1 cellular context compared by ENCODE assay signal in the genomic region with DNA sequence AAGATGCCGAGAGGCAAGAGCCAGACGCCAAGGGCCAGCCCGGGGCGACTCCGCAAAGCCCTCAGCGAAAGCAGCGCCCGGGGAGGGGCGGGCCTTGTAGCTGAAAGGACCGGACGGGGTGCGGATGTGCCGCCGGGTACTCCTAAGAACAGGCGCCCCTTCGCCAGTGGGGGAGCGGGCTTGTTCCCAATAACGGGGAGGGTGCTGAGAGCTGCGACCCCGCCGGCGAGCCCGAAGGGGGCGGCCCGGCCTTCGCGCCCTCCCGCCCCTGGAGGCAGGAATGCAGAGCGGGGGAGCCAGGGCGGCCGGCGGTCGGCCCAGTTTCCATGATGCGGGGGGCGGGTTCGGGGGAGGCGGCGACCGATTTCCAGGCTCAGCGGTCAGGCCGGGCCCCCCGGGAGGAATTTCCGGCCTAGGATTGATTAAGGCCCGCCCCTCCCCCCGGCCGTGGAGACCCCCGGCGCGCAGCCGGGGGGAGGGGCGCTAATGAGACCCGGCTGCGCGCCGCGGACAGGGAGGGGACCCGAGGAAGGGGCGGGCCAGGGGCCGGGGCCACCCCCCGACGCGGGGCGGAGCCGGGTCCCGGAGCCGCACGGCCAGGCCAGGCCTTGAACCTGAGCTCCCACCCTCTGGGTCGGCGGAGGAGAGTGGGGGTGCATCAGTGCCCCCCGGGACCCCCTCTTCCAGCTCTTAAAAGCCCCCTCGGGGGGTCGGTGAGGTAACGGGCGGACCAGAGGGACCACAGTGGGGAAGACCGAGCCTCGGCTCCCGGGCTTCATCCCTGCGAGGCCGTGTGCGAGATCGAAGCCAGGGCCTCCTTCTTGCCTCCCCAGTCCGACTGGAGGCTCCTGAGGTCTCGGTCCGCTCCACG.
TF ChIP-seq lines count a peak whose summit lies in the region.

No MANE protein-coding gene starts in this region.

TF ChIP-seq in IMR-90, 13 proteins besides CTCF, POLR2A, EP300 and RAD21:
- 0 out of 2 replicates have a peak, but pooled peaks have one; percentile 55 for TF ChIP-seq CHD1 (IDR thresholded peaks at IDR 0.05; ENCODE audit: low read depth, low read length)
- no peak for TF ChIP-seq BHLHE40 (IDR thresholded peaks at IDR 0.05; ENCODE audit: low read depth, low read length)
- no peak for TF ChIP-seq CEBPB (IDR thresholded peaks at IDR 0.05; ENCODE audit: low read depth, low read length)
- peak; percentile 86 for TF ChIP-seq MAZ (IDR thresholded peaks at IDR 0.05; ENCODE audit: borderline replicate concordance, low read depth, low read length)
